Comparison of ENCODE assay signal across 13 cellular contexts in genomic region chr9:132182609-132183073, GRCh38. TPM values are rescaled to one million over a fixed set of nuclear protein-coding genes. Genes with fewer than 3 reads are reported as not detected.
A peak's percentile ranks its signal among the peaks of the same experiment; 100 is the strongest.
DNase-seq lines count a peak whose midpoint lies in the region; ATAC-seq and TF ChIP-seq lines count a peak whose summit lies in the region.
"Had no signal": no experiment of that assay in that cellular context is flagged by ENCODE, and none has a peak within 500 bp of the region (broad histone marks: within the 10 kb centered on the region; RNA-seq: fewer than 3 reads in every experiment).

No MANE protein-coding gene starts in this region.

- H3K79me1 ChIP-seq in mesendoderm (ENCODE audit: low read length), result no peaks in the 10 kb centered on the region

- DNase-seq in Ammon's horn (ENCODE audit: low spot score) (peak; percentile 78), NCI-H1092 (lab: John Stamatoyannopoulos, UW) (peak; percentile 59), choroid plexus epithelial cell (ENCODE audit: low read depth) (peak; percentile 26), mesendoderm (peak; percentile 64), NCI-H146 (lab: John Stamatoyannopoulos, UW) (no peak), NOMO-1 treated with DMSO at 0.1 percent for 48 hours (lab: John Stamatoyannopoulos, UW; ENCODE audit: unreplicated experiment) (no peak)
- DNase-seq: activated CD4-positive, alpha-beta T cell treated with anti-CD3 and anti-CD28 coated beads for 48 hours; CD8-positive, alpha-beta memory T cell; NCI-H1105; stimulated activated naive CD8-positive, alpha-beta T cell treated with anti-CD3 and anti-CD28 coated beads, Interleukin-15, amount 100 ng/mL, for 72 hours had no signal

- H3K36me3 ChIP-seq in mesendoderm (ENCODE audit: control insufficient read depth, insufficient read depth, low read length), result no peaks in the 10 kb centered on the region
- H3K36me3 ChIP-seq: Peyer's patch had no signal

- H2AK5ac ChIP-seq in mesendoderm (ENCODE audit: low read length), result no peak overlapping the region

- no peak overlapping the region for H2BK5ac ChIP-seq in mesendoderm (ENCODE audit: low read length)

- ATAC-seq in GM18519 (IDR thresholded peaks at IDR 0.05; ENCODE audit: low FRiP score, unreplicated experiment), result no peak
- ATAC-seq in HG03354 (IDR thresholded peaks at IDR 0.05; ENCODE audit: poor library complexity, severe bottlenecking, unreplicated experiment), result no peak
- ATAC-seq: stimulated activated naive CD8-positive, alpha-beta T cell treated with anti-CD3 and anti-CD28 coated beads, Interleukin-15, amount 100 ng/mL, for 72 hours had no signal

- H3K27ac ChIP-seq in mesendoderm (ENCODE audit: low read depth, low read length), result no peak overlapping the region
- H3K27ac ChIP-seq: Peyer's patch had no signal

- no peak overlapping the region for H4K5ac ChIP-seq in mesendoderm (ENCODE audit: low read length)

- no peak overlapping the region for H3K56ac ChIP-seq in mesendoderm (ENCODE audit: low read length)

- H2BK120ac ChIP-seq in mesendoderm (ENCODE audit: low read depth, low read length), result no peak overlapping the region

- H3K18ac ChIP-seq in mesendoderm (ENCODE audit: low read length), result no peak overlapping the region

- H3K4ac ChIP-seq in mesendoderm (ENCODE audit: low read depth, low read length), result no peak overlapping the region

- peaks cover 15% of the 10 kb centered on the region for H3K27me3 ChIP-seq in mesendoderm (ENCODE audit: insufficient read depth, low read length, poor library complexity)
- H3K27me3 ChIP-seq: Peyer's patch had no signal

- no peak overlapping the region for H3K9ac ChIP-seq in mesendoderm (ENCODE audit: low read length)

- H3K4me2 ChIP-seq in mesendoderm (ENCODE audit: low read length), result no peak overlapping the region

- WGBS in mesendoderm (ENCODE audit: extremely low coverage, insufficient coverage, low lambda C conversion rate), result no CpG with 5 or more reads among the region's 11 CpGs

- no peaks in the 10 kb centered on the region for H3K79me2 ChIP-seq in mesendoderm (ENCODE audit: control insufficient read depth, insufficient read depth, low read length)

- no peak overlapping the region for H2BK15ac ChIP-seq in mesendoderm (replicated peaks; ENCODE audit: low read depth)

- H4K8ac ChIP-seq in mesendoderm (ENCODE audit: low read depth, low read length), result no peak overlapping the region

- peak; percentile 49 for TF ChIP-seq CTCF in choroid plexus epithelial cell (conservative IDR thresholded peaks at IDR 0.05; ENCODE audit: low read depth, low read length)

- H3K23ac ChIP-seq in mesendoderm (ENCODE audit: low read length), result no peak overlapping the region

- H3K4me3 ChIP-seq in choroid plexus epithelial cell (ENCODE audit: low read depth, low read length), result no peak overlapping the region
- no peak overlapping the region for H3K4me3 ChIP-seq in mesendoderm (ENCODE audit: low read length)
- H3K4me3 ChIP-seq: Peyer's patch had no signal

- no peaks in the 10 kb centered on the region for H3K4me1 ChIP-seq in mesendoderm (ENCODE audit: control insufficient read depth, low read depth, low read length)
- H3K4me1 ChIP-seq: Peyer's patch had no signal

RNA-seq across cellular contexts. Expression of gene NTNG2, which starts 20.8 kb away (rescaled TPM):
- 0.03 TPM for polyA plus RNA-seq in mesendoderm (2013, experiment 1 of 2)
- polyA plus RNA-seq in mesendoderm (2013, experiment 2 of 2), result 0.11 TPM

Comparison
In these comparisons a context has a peak if more than half of its experiments do, and no peak if none do; other contexts are left out.
1. DNase-seq: peak in Ammon's horn (single experiment), NCI-H1092 (single experiment), choroid plexus epithelial cell (single experiment) and mesendoderm (single experiment); none in NCI-H146 (single experiment) and NOMO-1 treated with DMSO at 0.1 percent for 48 hours (single experiment).